Comparison of ENCODE assay signal across 26 cellular contexts in genomic region chr10:111525696-111526095, GRCh38.
"Had no signal": no experiment of that assay in that cellular context is flagged by ENCODE, and none has a peak within 500 bp of the region (broad histone marks: within the 10 kb centered on the region; RNA-seq: fewer than 3 reads in every experiment).

No MANE protein-coding gene starts in this region.

- DNase-seq: dermis blood vessel endothelial cell; effector memory CD4-positive, alpha-beta T cell; foreskin keratinocyte; heart left ventricle; kidney; mucosa of descending colon; naive B cell; right lobe of liver; small intestine; stimulated activated CD4-positive, alpha-beta T cell treated with anti-CD3 and anti-CD28 coated beads, Interleukin-15, amount 100 ng/mL, for 24 hours; stimulated activated CD4-positive, alpha-beta T cell treated with anti-CD3 and anti-CD28 coated beads, Interleukin-2, amount 100 ng/mL, for 48 hours; stimulated activated naive B cell treated with anti-CD40 and anti-IgM and Interleukin-4, amounts not matched to agents 10 μg/mL and 1 μg/mL and 100 μg/mL, for 72 hours; transverse colon had no signal

- H3K36me3 Mint-ChIP-seq: memory B cell; naive B cell; natural killer cell treated with Interleukin-12 subunit alpha and Interleukin-12 subunit beta and Interleukin-15 and Interleukin-18, amount 100 ng/mL, for 72 hours; neural progenitor cell; stimulated activated naive B cell treated with anti-CD40 and anti-IgM and Interleukin-4, amounts not matched to agents 10 μg/mL and 1 μg/mL and 100 μg/mL, for 72 hours had no signal

- H3K27ac ChIP-seq: esophagus muscularis mucosa, foreskin keratinocyte, gastroesophageal sphincter, heart left ventricle, hepatocyte, neural progenitor cell, parathyroid adenoma, right lobe of liver, thoracic aorta, transverse colon, vagina had no signal

- H3K4me3 ChIP-seq: esophagus muscularis mucosa, gastroesophageal sphincter, heart left ventricle, hepatocyte, lung, mucosa of descending colon, neural progenitor cell, right lobe of liver, thoracic aorta, transverse colon, vagina had no signal

- H3K36me3 ChIP-seq: esophagus muscularis mucosa, gastroesophageal sphincter, heart left ventricle, neural progenitor cell, right lobe of liver, thoracic aorta, transverse colon, vagina had no signal

- H3K4me1 ChIP-seq: esophagus muscularis mucosa, foreskin keratinocyte, gastroesophageal sphincter, heart left ventricle, neural progenitor cell, parathyroid adenoma, right lobe of liver, transverse colon, vagina had no signal

- ATAC-seq: foreskin keratinocyte; gastroesophageal sphincter; heart left ventricle; left lobe of liver; mucosa of descending colon; natural killer cell treated with Interleukin-12 subunit alpha and Interleukin-12 subunit beta and Interleukin-15 and Interleukin-18, amount 100 ng/mL, for 72 hours; stimulated activated naive B cell treated with anti-CD40 and anti-IgM and Interleukin-4, amounts not matched to agents 10 μg/mL and 1 μg/mL and 100 μg/mL, for 72 hours had no signal

- H3K27me3 ChIP-seq: esophagus muscularis mucosa, foreskin keratinocyte, gastroesophageal sphincter, heart left ventricle, hepatocyte, neural progenitor cell, right lobe of liver, transverse colon, vagina had no signal

- H3K9me3 ChIP-seq: esophagus muscularis mucosa, gastroesophageal sphincter, heart left ventricle, mucosa of descending colon, right lobe of liver, thoracic aorta, transverse colon, vagina had no signal

- H3K4me1 Mint-ChIP-seq: memory B cell; naive B cell; neural progenitor cell; stimulated activated naive B cell treated with anti-CD40 and anti-IgM and Interleukin-4, amounts not matched to agents 10 μg/mL and 1 μg/mL and 100 μg/mL, for 72 hours had no signal

- H3K27me3 Mint-ChIP-seq: progenitor cell of endocrine pancreas had no signal

- H3K9me3 Mint-ChIP-seq: memory B cell; naive B cell; neural progenitor cell; stimulated activated naive B cell treated with anti-CD40 and anti-IgM and Interleukin-4, amounts not matched to agents 10 μg/mL and 1 μg/mL and 100 μg/mL, for 72 hours; stimulated activated naive CD8-positive, alpha-beta T cell treated with anti-CD3 and anti-CD28 coated beads, Interleukin-15, Interleukin-2, amounts not matched to agents 100 ng/mL and 50 ng/mL, for 24 hours had no signal

- H3K4me3 Mint-ChIP-seq: memory B cell; naive B cell; natural killer cell treated with Interleukin-12 subunit alpha and Interleukin-12 subunit beta and Interleukin-15 and Interleukin-18, amount 100 ng/mL, for 72 hours; neural progenitor cell; stimulated activated naive B cell treated with anti-CD40 and anti-IgM and Interleukin-4, amounts not matched to agents 10 μg/mL and 1 μg/mL and 100 μg/mL, for 72 hours; stimulated activated naive CD8-positive, alpha-beta T cell treated with anti-CD3 and anti-CD28 coated beads, Interleukin-15, Interleukin-2, amounts not matched to agents 100 ng/mL and 50 ng/mL, for 24 hours had no signal

- H3K27ac Mint-ChIP-seq: memory B cell; naive B cell; natural killer cell treated with Interleukin-12 subunit alpha and Interleukin-12 subunit beta and Interleukin-15 and Interleukin-18, amount 100 ng/mL, for 72 hours; neural progenitor cell; progenitor cell of endocrine pancreas; stimulated activated naive B cell treated with anti-CD40 and anti-IgM and Interleukin-4, amounts not matched to agents 10 μg/mL and 1 μg/mL and 100 μg/mL, for 72 hours; stimulated activated naive CD8-positive, alpha-beta T cell treated with anti-CD3 and anti-CD28 coated beads, Interleukin-15, Interleukin-2, amounts not matched to agents 100 ng/mL and 50 ng/mL, for 24 hours had no signal
